Comparison of ENCODE assay signal across 9 cellular contexts in genomic region chr5:132747064-132747692, GRCh38. TPM values are rescaled to one million over a fixed set of nuclear protein-coding genes. Genes with fewer than 3 reads are reported as not detected.
DNase-seq lines count a peak whose midpoint lies in the region; ATAC-seq, FAIRE-seq and TF ChIP-seq lines count a peak whose summit lies in the region.
"Had no signal": no experiment of that assay in that cellular context is flagged by ENCODE, and none has a peak within 500 bp of the region (broad histone marks: within the 10 kb centered on the region; RNA-seq: fewer than 3 reads in every experiment).

TSS of gene CCNI2 (plus strand) at chr5:132747426. CDS start at chr5:132747496, 70 bp downstream.

- no peak within 1 kb of the TSS for H3K27ac Mint-ChIP-seq in natural killer cell

- no peak within 1 kb of the TSS for H2BK120ac ChIP-seq in H1 (replicated peaks; ENCODE audit: low read depth, low read length)

- TF ChIP-seq POLR2A in H1 (IDR thresholded peaks at IDR 0.05; ENCODE audit: control extremely low read depth in 1 of 2, low read depth in 2 of 2, low read length in 2 of 2) (no peak), stomach (IDR thresholded peaks at IDR 0.05) (no peak)

- no peaks in the 10 kb centered on the region for H3K36me3 Mint-ChIP-seq in natural killer cell

- no peak within 1 kb of the TSS; the same call in 1 of the 2 replicates for H3K18ac ChIP-seq in H1 (ENCODE audit: extremely low read depth, low read length)

- no peak for FAIRE-seq in H1 (lab: Jason Lieb, UNC)
- FAIRE-seq: TTC549 had no signal

- H2BK12ac ChIP-seq in H1 (ENCODE audit: low read depth, low read length), result no peak within 1 kb of the TSS

- peak within 1 kb of the TSS; percentile 72; the same call in 1 of the 2 replicates for H2BK15ac ChIP-seq in H1 (ENCODE audit: low read length)

- H3K9me3 Mint-ChIP-seq in natural killer cell, result no peaks in the 10 kb centered on the region

- H2AK5ac ChIP-seq in H1 (ENCODE audit: low read depth, low read length), result no peak within 1 kb of the TSS

- H3K4me1 Mint-ChIP-seq in natural killer cell, result no peaks in the 10 kb centered on the region

- no peak within 1 kb of the TSS for H3K56ac ChIP-seq in H1 (replicated peaks; ENCODE audit: insufficient read length, low read depth, low read length)

- TF ChIP-seq CTCF in GM10266 (IDR thresholded peaks at IDR 0.05; ENCODE audit: control insufficient read depth, insufficient read depth, low read depth, missing control alignments), result no peak
- TF ChIP-seq CTCF in H1 (IDR thresholded peaks at IDR 0.05; ENCODE audit: control extremely low read depth in 1 of 3, insufficient read depth in 1 of 3, low read depth in 1 of 3, low read length in 3 of 3), result no peak
- TF ChIP-seq CTCF in natural killer cell (IDR thresholded peaks at IDR 0.05), result no peak
- TF ChIP-seq CTCF in stomach (IDR thresholded peaks at IDR 0.05), result no peak

- H3K4me2 ChIP-seq in H1 (ENCODE audit: insufficient read depth in 1 of 2, low read depth in 2 of 2, low read length in 2 of 2), result peak within 1 kb of the TSS; percentile 75 to 80

- H3K9ac ChIP-seq in H1 (replicated peaks in 1 of 4; ENCODE audit: extremely low read depth in 1 of 4, low read depth in 3 of 4, low read length in 3 of 4), result peak within 1 kb of the TSS in 2 of 4 experiments; percentile 25 to 26; a peak in 2 of 7 replicates

- H3K9me3 ChIP-seq in H1 (ENCODE audit: insufficient read depth in 2 of 2, low read depth in 1 of 2, low read length in 1 of 2) (no peaks in the 10 kb centered on the region), stomach (peaks cover 0 to 4% (median 0%) of the 10 kb centered on the region in 4 donors)

- CTCF ChIA-PET in H1 (lab: Charles Lee; ENCODE audit: partially characterized antibody), result interaction anchor here (0.6 to 18.2 kb wide), 23 partner anchors 10 to 418 kb away, joined by 3 to 322 read pairs (median 4); partner anchors contain the start of genes KIF3A and SHROOM1

- H3K4me3 Mint-ChIP-seq in natural killer cell, result peak within 1 kb of the TSS; percentile 82

- H4K8ac ChIP-seq in H1 (ENCODE audit: extremely low read depth, insufficient read depth, low read length), result peak within 1 kb of the TSS; percentile 66

- no peaks in the 10 kb centered on the region for H3K79me2 ChIP-seq in H1 (ENCODE audit: control insufficient read depth in 1 of 2, insufficient read depth in 2 of 2, low read length in 2 of 2)

- no peak within 1 kb of the TSS for H4K91ac ChIP-seq in H1 (replicated peaks; ENCODE audit: insufficient read length, low read length)

- peak within 1 kb of the TSS; percentile 66; the same call in 1 of the 2 replicates for H2AFZ ChIP-seq in H1 (ENCODE audit: low read length)

- H3K4me3 ChIP-seq in H1 (ENCODE audit: extremely low read depth in 1 of 4, insufficient read depth in 2 of 4, low read depth in 3 of 4, low read length in 4 of 4) (peak within 1 kb of the TSS; percentile 35 to 65 (median 46)), stomach (peak within 1 kb of the TSS; percentile 50 to 61 (median 58))

- H2BK5ac ChIP-seq in H1 (ENCODE audit: low read depth, low read length), result no peak within 1 kb of the TSS

- no peak within 1 kb of the TSS for H3K14ac ChIP-seq in H1 (ENCODE audit: insufficient read length)

- peaks cover 7% of the 10 kb centered on the region; the same call in 1 of the 2 replicates for H3K23me2 ChIP-seq in H1 (ENCODE audit: low read depth, low read length)

- peaks cover 32 to 33% of the 10 kb centered on the region in 2 donors for H3K27me3 Mint-ChIP-seq in natural killer cell (ENCODE audit: low read depth in 2 of 2)

- no peak within 1 kb of the TSS for H4K5ac ChIP-seq in H1 (ENCODE audit: insufficient read length, low read depth, low read length)

- TF ChIP-seq RAD21 in H1 (IDR thresholded peaks at IDR 0.05 in 1 of 2, conservative IDR thresholded peaks at IDR 0.05 in 1 of 2; ENCODE audit: low read depth in 2 of 2, low read length in 2 of 2), result no peak

- H3K27me3 ChIP-seq in H1 (replicated peaks in 1 of 4; ENCODE audit: control insufficient read depth in 3 of 4, extremely low read depth in 1 of 4, insufficient read depth in 3 of 4, low read length in 3 of 4) (peaks cover 23 to 45% (median 36%) of the 10 kb centered on the region in 4 experiments), stomach (peaks cover 0 to 57% (median 5%) of the 10 kb centered on the region in 3 donors)

- H3K4me1 ChIP-seq in H1 (replicated peaks in 1 of 4; ENCODE audit: control insufficient read depth in 3 of 4, insufficient read depth in 4 of 4, low read length in 3 of 4) (peaks cover 0 to 4% (median 0%) of the 10 kb centered on the region in 4 experiments; a peak in 2 of 7 replicates), stomach (peaks cover 13 to 19% (median 15%) of the 10 kb centered on the region in 4 donors)

- ATAC-seq in HG02943 (IDR thresholded peaks at IDR 0.05; ENCODE audit: low read depth, unreplicated experiment), result peak; percentile 40
- ATAC-seq in natural killer cell, result peak; percentile 70 to 79 (median 78)
- ATAC-seq in HG02870 (IDR thresholded peaks at IDR 0.05; ENCODE audit: unreplicated experiment), result no peak

- POLR2A ChIA-PET in H1 (lab: Charles Lee; ENCODE audit: partially characterized antibody), result interaction anchor here (0.7 to 2.0 kb wide), 9 partner anchors 10 to 284 kb away, joined by 3 to 9 read pairs (median 4); partner anchors contain the start of genes KIF3A and SEPTIN8

- no peak within 1 kb of the TSS for H3K4ac ChIP-seq in H1 (replicated peaks; ENCODE audit: insufficient read length, low read depth, low read length)

- no peak for TF ChIP-seq EP300 in H1 (IDR thresholded peaks at IDR 0.05; ENCODE audit: borderline replicate concordance in 1 of 2, low read depth in 2 of 2, low read length in 2 of 2)
- no peak for TF ChIP-seq EP300 in stomach (IDR thresholded peaks at IDR 0.05)

- DNase-seq in GM10266 (ENCODE audit: extremely low spot score) (peak; percentile 75), H1 (ENCODE audit: low read depth in 1 of 2, low spot score in 2 of 2) (peak in 1 of 2 experiments; percentile 78), natural killer cell (peak; percentile 29), stomach (peak; percentile 66), SHP77 treated with DMSO at 0.1 percent for 48 hours (lab: John Stamatoyannopoulos, UW) (no peak)
- peak; percentile 57 to 58 for DNase-seq in activated CD4-positive, alpha-beta T cell treated with anti-CD3 and anti-CD28 coated beads, Interleukin-2, amount 50 U/mL, for 48 hours

- no peaks in the 10 kb centered on the region for H3K79me1 ChIP-seq in H1 (ENCODE audit: low read depth, low read length)

- H3K27ac ChIP-seq in H1 (ENCODE audit: low read depth, low read length) (no peak within 1 kb of the TSS), stomach (peak within 1 kb of the TSS; percentile 53 to 83 (median 73))

- no peaks in the 10 kb centered on the region for H4K20me1 ChIP-seq in H1 (replicated peaks in 1 of 2; ENCODE audit: control insufficient read depth in 1 of 2, insufficient read depth in 2 of 2, low read length in 2 of 2)

- intact Hi-C loops in natural killer cell (cut with micrococcal nuclease) (no loop called here), stomach (cut with DNase I; ENCODE audit: low total_unique reads) (no loop called here)

- H3K23ac ChIP-seq in H1 (ENCODE audit: insufficient read length), result no peak within 1 kb of the TSS

- H2BK20ac ChIP-seq in H1 (ENCODE audit: low read length), result no peak within 1 kb of the TSS

- WGBS in H1 (ENCODE audit: extremely low coverage in 1 of 2, insufficient coverage in 1 of 2, insufficient read length in 1 of 2, insufficient replicate concordance in 2 of 2, low coverage in 1 of 2, low lambda C conversion rate in 2 of 2, missing lambda C conversion rate in 1 of 2), 2 experiments, result 3% methylated on average over 22 of the region's 61 CpGs; no CpG with 5 or more reads in 1 of the 2 experiments
- 0 to 3% (median 1%) methylated on average over 10 to 61 of the region's 61 CpGs for WGBS in stomach, 5 donors

- H3K36me3 ChIP-seq in H1 (ENCODE audit: control insufficient read depth in 2 of 4, insufficient read depth in 4 of 4, low read length in 3 of 4) (peaks cover 0 to 7% (median 0%) of the 10 kb centered on the region in 4 experiments; a peak in 1 of 8 replicates), stomach (peaks cover 0 to 9% (median 3%) of the 10 kb centered on the region in 4 donors)

TF ChIP-seq in H1, 55 proteins besides CTCF, POLR2A, EP300 and RAD21:
- 0 out of 2 replicates have a peak, but pooled peaks have one; percentile 22 for TF ChIP-seq PHF8 (conservative IDR thresholded peaks at IDR 0.05; ENCODE audit: low read depth, low read length)
- TF ChIP-seq TBP (IDR thresholded peaks at IDR 0.05; ENCODE audit: low read depth, low read length), result no peak
- TF ChIP-seq KDM4A (IDR thresholded peaks at IDR 0.05; ENCODE audit: low read depth, low read length, severe bottlenecking), result peak; percentile 77
- TF ChIP-seq ASH2L (IDR thresholded peaks at IDR 0.05; ENCODE audit: low read length), result peak; percentile 59

RNA-seq across cellular contexts. Expression of gene CCNI2, which starts in this region (rescaled TPM):
- 1.4 TPM in 2 replicates for total RNA-seq in H1 (2021; fragmentation: NEBNext Ultra II Directional; extraction: Animal tissue kit (Norgen Biotek cat#: 25700))
- polyA plus RNA-seq in H1 (2011; rRNA removed) (1.3 and 2.3 TPM in 2 replicates), stomach (1 to 10 TPM in 2 of 3 donors, under 1 TPM in 1; 0.46 to 1.9 (median 1.3) TPM)
- 1.2 TPM for polyA plus RNA-seq in H1 (2011; cell fraction: cytosol; rRNA removed)
- polyA plus RNA-seq in H1 (2011; cell fraction: nucleus; rRNA removed), result 3.9 TPM
- polyA plus RNA-seq in H1 (2012, experiment 1 of 2), result 0.73 to 1.4 TPM (median 1.3 TPM) in 4 replicates
- 0.96 TPM for polyA plus RNA-seq in H1 (2012, experiment 2 of 2)
- 0.67 TPM for polyA plus RNA-seq in H1 (2013, experiment 1 of 2)
- polyA plus RNA-seq in H1 (2013, experiment 2 of 2), result 1.0 TPM
- 0.66 and 2.6 TPM in 2 replicates for polyA minus RNA-seq in H1 (2011; rRNA and poly(A)+ RNA removed)
- polyA minus RNA-seq in H1 (2011; cell fraction: cytosol; rRNA and poly(A)+ RNA removed), result not detected
- polyA minus RNA-seq in H1 (2011; cell fraction: nucleus; rRNA and poly(A)+ RNA removed), result 5.8 TPM
- total RNA-seq in natural killer cell (1 to 10 TPM in 1 of 3 donors, under 1 TPM in 1, not detected in 1; 0.23 to 1.5 TPM), stomach (10 to 100 TPM in 2 of 5 donors, under 1 TPM in 1, not detected in 2; 0.92 to 56.7 (median 34.5) TPM)
